8 cellular contexts compared by ENCODE assay signal in the genomic region with DNA sequence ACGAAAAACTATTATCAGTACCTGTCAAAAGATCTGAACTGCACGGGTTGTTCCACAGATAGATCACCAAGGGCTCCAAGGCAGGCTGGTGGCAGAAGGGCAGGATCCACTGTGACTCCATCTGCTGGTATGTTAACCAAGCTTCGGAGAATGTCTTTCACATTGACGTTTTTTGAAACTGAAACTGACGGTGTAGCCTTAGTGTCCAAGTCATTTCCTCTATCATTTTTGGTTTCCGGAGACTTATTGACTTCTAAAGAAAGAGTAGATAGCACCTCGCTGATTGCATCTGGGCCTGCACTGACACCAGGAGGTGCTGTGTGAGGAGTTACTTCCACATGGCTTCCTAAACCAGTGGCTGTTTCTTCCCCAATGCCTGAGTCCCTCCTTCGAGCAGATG.
A peak's percentile ranks its signal among the peaks of the same experiment; 100 is the strongest.
DNase-seq lines count a peak whose midpoint lies in the region; ATAC-seq, FAIRE-seq and TF ChIP-seq lines count a peak whose summit lies in the region.

No MANE protein-coding gene starts in this region.

- no peaks in the 10 kb centered on the region for H3K4me1 ChIP-seq in testis

- H3K4me3 Mint-ChIP-seq in activated naive CD4-positive, alpha-beta T cell treated with anti-CD3 and anti-CD28 coated beads for 36 hours, result no peak overlapping the region

- peaks cover 12% of the 10 kb centered on the region for H3K4me1 Mint-ChIP-seq in activated naive CD4-positive, alpha-beta T cell treated with anti-CD3 and anti-CD28 coated beads for 36 hours (ENCODE audit: low read depth)

- no peak for TF ChIP-seq POLR2A in testis (IDR thresholded peaks at IDR 0.05)

- no peaks in the 10 kb centered on the region for H3K36me3 ChIP-seq in testis (ENCODE audit: low read depth, missing control alignments)

- WGBS in testis, 2 donors, result 89 to 94% methylated on average over 8 of the region's 8 CpGs

- no peak overlapping the region for H3K4me3 ChIP-seq in testis

- no peak for FAIRE-seq in D721Med (lab: Jason Lieb, UNC)

- H3K27ac Mint-ChIP-seq in activated naive CD4-positive, alpha-beta T cell treated with anti-CD3 and anti-CD28 coated beads for 36 hours, result no peak overlapping the region

- peaks cover 58% of the 10 kb centered on the region for H3K36me3 Mint-ChIP-seq in activated naive CD4-positive, alpha-beta T cell treated with anti-CD3 and anti-CD28 coated beads for 36 hours (ENCODE audit: low read depth)

- DNase-seq in activated naive CD4-positive, alpha-beta T cell treated with anti-CD3 and anti-CD28 coated beads for 36 hours, result peak; percentile 17
- no peak for DNase-seq in activated naive CD4-positive, alpha-beta T cell (lab: John Stamatoyannopoulos, UW)
- DNase-seq in activated T-cell treated with anti-CD3 and anti-CD28 coated beads, Interleukin-2, amount 50 U/mL, for 1 hour, result peak; percentile 35
- DNase-seq in stimulated activated CD8-positive, alpha-beta memory T cell treated with anti-CD3 and anti-CD28 coated beads, Interleukin-12 subunit alpha, Interleukin-12 subunit beta, amount 100 ng/mL, for 24 hours (ENCODE audit: extremely low read depth), result peak; percentile 5
- no peak for DNase-seq in D721Med (ENCODE audit: insufficient read length, low spot score)
- DNase-seq in testis, result no peak
- DNase-seq in NCI-H2081 treated with DMSO at 0.1 percent for 48 hours (lab: John Stamatoyannopoulos, UW), result no peak

- intact Hi-C loops in activated naive CD4-positive, alpha-beta T cell treated with anti-CD3 and anti-CD28 coated beads for 36 hours (cut with micrococcal nuclease), result loop anchor here (1.0 kb wide), 1 partner anchor 204 kb away; no protein-coding TSS in a partner anchor
- intact Hi-C loops in testis (cut with DNase I; ENCODE audit: low total_unique reads), result no loop called here

- H3K27ac ChIP-seq in testis, result no peak overlapping the region

- no peaks in the 10 kb centered on the region for H3K27me3 ChIP-seq in testis

- H3K27me3 Mint-ChIP-seq in activated naive CD4-positive, alpha-beta T cell treated with anti-CD3 and anti-CD28 coated beads for 36 hours (ENCODE audit: low read depth), result no peaks in the 10 kb centered on the region

- peak; percentile 95 for ATAC-seq in HG03457 (IDR thresholded peaks at IDR 0.05; ENCODE audit: unreplicated experiment)

- TF ChIP-seq CTCF in D721Med (IDR thresholded peaks at IDR 0.05; ENCODE audit: insufficient read depth, missing control alignments) (no peak), testis (IDR thresholded peaks at IDR 0.05) (no peak)

- no peaks in the 10 kb centered on the region for H3K9me3 Mint-ChIP-seq in activated naive CD4-positive, alpha-beta T cell treated with anti-CD3 and anti-CD28 coated beads for 36 hours

- CTCF ChIA-PET in activated naive CD4-positive, alpha-beta T cell treated with anti-CD3 and anti-CD28 coated beads for 36 hours (lab: Charles Lee), result interaction anchor here (1.0 to 1.8 kb wide), 6 partner anchors 18 to 188 kb away, joined by 3 to 5 read pairs (median 3); no protein-coding TSS in a partner anchor

- no peaks in the 10 kb centered on the region for H3K9me3 ChIP-seq in testis

Comparison
In these comparisons a context has a peak if more than half of its experiments do, and no peak if none do; other contexts are left out.
1. DNase-seq: peak in activated naive CD4-positive, alpha-beta T cell treated with anti-CD3 and anti-CD28 coated beads for 36 hours (single experiment), activated T-cell treated with anti-CD3 and anti-CD28 coated beads, Interleukin-2, amount 50 U/mL, for 1 hour (single experiment) and stimulated activated CD8-positive, alpha-beta memory T cell treated with anti-CD3 and anti-CD28 coated beads, Interleukin-12 subunit alpha, Interleukin-12 subunit beta, amount 100 ng/mL, for 24 hours (single experiment); none in activated naive CD4-positive, alpha-beta T cell (0 of 4), D721Med (single experiment), testis (single experiment) and NCI-H2081 treated with DMSO at 0.1 percent for 48 hours (single experiment).